ENCODE assay signal across 34 cellular contexts in genomic region chr3:160217675-160218074, GRCh38. TPM values are rescaled to one million over a fixed set of nuclear protein-coding genes. Genes with fewer than 3 reads are reported as not detected.
"Had no signal": no experiment of that assay in that cellular context is flagged by ENCODE, and none has a peak within 500 bp of the region (broad histone marks: within the 10 kb centered on the region; RNA-seq: fewer than 3 reads in every experiment).

No MANE protein-coding gene starts in this region.

- H3K27ac Mint-ChIP-seq: activated CD4-positive, alpha-beta memory T cell treated with anti-CD3 and anti-CD28 coated beads for 36 hours; activated naive CD4-positive, alpha-beta T cell treated with anti-CD3 and anti-CD28 coated beads for 36 hours; activated naive CD4-positive, alpha-beta T cell treated with anti-CD3 and anti-CD28 coated beads, Interleukin-2, amount 50 U/mL, for 72 hours; activated T-helper 1 cell treated with anti-CD3 and anti-CD28 coated beads, Interleukin-12 subunit alpha, Interleukin-12 subunit beta, Interleukin-2, Interleukin-4 antibody, amounts not matched to agents 30 ng/mL and 10 ng/mL and 1 ng/mL, durations not matched to agents 14 hours and 24 hours and 36 hours had no signal

- H3K4me3 ChIP-seq: MG63, Peyer's patch, SJSA1 had no signal

- FAIRE-seq: colon had no signal

- H3K4me1 ChIP-seq: Peyer's patch, SJSA1 had no signal

- H3K9me3 ChIP-seq: MG63, Peyer's patch, SJSA1 had no signal

- H3K27me3 ChIP-seq: Peyer's patch had no signal

- H3K4me3 Mint-ChIP-seq: activated CD4-positive, alpha-beta memory T cell treated with anti-CD3 and anti-CD28 coated beads for 36 hours; activated naive CD4-positive, alpha-beta T cell treated with anti-CD3 and anti-CD28 coated beads for 36 hours; activated T-cell treated with anti-CD3 and anti-CD28 coated beads, Interleukin-2, amount 50 U/mL, for 4 hours; activated T-helper 1 cell treated with anti-CD3 and anti-CD28 coated beads, Interleukin-12 subunit alpha, Interleukin-12 subunit beta, Interleukin-2, Interleukin-4 antibody, amounts not matched to agents 30 ng/mL and 10 ng/mL and 1 ng/mL, durations not matched to agents 14 hours and 24 hours and 36 hours had no signal

- H3K27ac ChIP-seq: brain microvascular endothelial cell, Peyer's patch, SJSA1, WERI-Rb-1 had no signal

- H3K36me3 Mint-ChIP-seq: activated CD4-positive, alpha-beta memory T cell treated with anti-CD3 and anti-CD28 coated beads for 36 hours; activated naive CD4-positive, alpha-beta T cell treated with anti-CD3 and anti-CD28 coated beads, Interleukin-2, amount 50 U/mL, for 72 hours had no signal

- H3K9me3 Mint-ChIP-seq: activated CD4-positive, alpha-beta memory T cell treated with anti-CD3 and anti-CD28 coated beads for 36 hours; activated naive CD4-positive, alpha-beta T cell treated with anti-CD3 and anti-CD28 coated beads for 36 hours; activated naive CD4-positive, alpha-beta T cell treated with anti-CD3 and anti-CD28 coated beads, Interleukin-2, amount 50 U/mL, for 72 hours; activated T-cell treated with anti-CD3 and anti-CD28 coated beads, Interleukin-2, amount 50 U/mL, for 4 hours; activated T-helper 1 cell treated with anti-CD3 and anti-CD28 coated beads, Interleukin-12 subunit alpha, Interleukin-12 subunit beta, Interleukin-2, Interleukin-4 antibody, amounts not matched to agents 30 ng/mL and 10 ng/mL and 1 ng/mL, durations not matched to agents 14 hours and 24 hours and 36 hours had no signal

- H3K36me3 ChIP-seq: brain microvascular endothelial cell, MG63, Peyer's patch, SJSA1, WERI-Rb-1 had no signal

- DNase-seq: activated CD4-positive, alpha-beta memory T cell treated with anti-CD3 and anti-CD28 coated beads for 36 hours; activated CD4-positive, alpha-beta T cell treated with anti-CD3 and anti-CD28 coated beads, Interleukin-2, amount 50 U/mL, for 1 hour; activated CD8-positive, alpha-beta memory T cell treated with anti-CD3 and anti-CD28 coated beads, Interleukin-2, amount 50 U/mL, for 4 hours; activated gamma-delta T cell treated with Interleukin-2 at 50 U/mL for 16 hours; activated naive CD4-positive, alpha-beta T cell treated with anti-CD3 and anti-CD28 coated beads for 36 hours; activated T-cell treated with anti-CD3 and anti-CD28 coated beads for 4 hours; activated T-cell treated with anti-CD3 and anti-CD28 coated beads, Interleukin-2, amount 50 U/mL, for 4 hours; anterior cingulate cortex; brain microvascular endothelial cell; central memory CD4-positive, alpha-beta T cell; Kasumi-1; KG1; MG63; NCI-H1092; NCI-H1417; NCI-H146; NCI-H187; NCI-H2029 treated with DMSO at 0.1 percent for 48 hours; NCI-H2107; NCI-H226; NCI-H446 treated with DMSO at 0.1 percent for 48 hours; NCI-H524; NCI-H69; NK-92 treated with Interleukin-12 subunit alpha and Interleukin-12 subunit beta, amount 100 ng/mL, for 24 hours; PC-3; Peyer's patch; RPMI8226; SHP77 treated with DMSO at 0.1 percent for 48 hours; T1000 had no signal

RNA-seq across cellular contexts. Expression of gene C3orf80, which starts 7.5 kb away (rescaled TPM):
- total RNA-seq: activated CD4-positive, alpha-beta memory T cell treated with anti-CD3 and anti-CD28 coated beads for 36 hours; activated naive CD4-positive, alpha-beta T cell treated with anti-CD3 and anti-CD28 coated beads for 36 hours; SJSA1 had no signal
